Comparison of ENCODE assay signal across 8 cellular contexts in genomic region chr2:119407430-119408220, GRCh38. TPM values are rescaled to one million over a fixed set of nuclear protein-coding genes. Genes with fewer than 3 reads are reported as not detected.
A peak's percentile ranks its signal among the peaks of the same experiment; 100 is the strongest.
DNase-seq lines count a peak whose midpoint lies in the region; ATAC-seq and TF ChIP-seq lines count a peak whose summit lies in the region.

No MANE protein-coding gene starts in this region.

- no peaks in the 10 kb centered on the region for H3K9me2 ChIP-seq in neural cell (ENCODE audit: insufficient read depth, low read length)

- H3K79me2 ChIP-seq in neural cell (replicated peaks; ENCODE audit: insufficient read depth, low read length): no peaks in the 10 kb centered on the region

- no peak overlapping the region for H2AFZ ChIP-seq in neural cell (ENCODE audit: low read depth, low read length)

- H3F3A ChIP-seq in neural cell (ENCODE audit: insufficient read depth, low read length, poor library complexity, severe bottlenecking): no peaks in the 10 kb centered on the region

- H3K9me3 ChIP-seq in neural cell (ENCODE audit: low read length): no peaks in the 10 kb centered on the region

- no peak overlapping the region for H3K4me3 ChIP-seq in neural cell (ENCODE audit: low read length)

- DNase-seq in DMS153 treated with DMSO at 0.1 percent for 48 hours (lab: John Stamatoyannopoulos, UW; ENCODE audit: unreplicated experiment) (peak; percentile 55), GM20000 (ENCODE audit: low spot score) (peak; percentile 75), NCI-H1092 treated with DMSO at 0.1 percent for 48 hours (lab: John Stamatoyannopoulos, UW) (peak; percentile 35), fibroblast of peridontal ligament (ENCODE audit: extremely low read depth) (peak; percentile 76), cortex of kidney (lab: John Stamatoyannopoulos, UW) (no peak)

- H3K36me3 ChIP-seq in neural cell (ENCODE audit: insufficient read depth, low read length): no peaks in the 10 kb centered on the region

- no peaks in the 10 kb centered on the region for H4K20me1 ChIP-seq in neural cell (ENCODE audit: insufficient read depth)

- H3K27me3 ChIP-seq in neural cell (ENCODE audit: insufficient read depth, low read depth, low read length): no peaks in the 10 kb centered on the region

- no peak for TF ChIP-seq EP300 in neural cell (conservative IDR thresholded peaks at IDR 0.05; ENCODE audit: poor library complexity, severe bottlenecking)

- TF ChIP-seq CTCF in GM20000 (IDR thresholded peaks at IDR 0.05; ENCODE audit: extremely low read depth, missing control alignments) (peak; percentile 73), VCaP (conservative IDR thresholded peaks at IDR 0.05) (peak; percentile 88), neural cell (IDR thresholded peaks at IDR 0.05; ENCODE audit: poor library complexity, severe bottlenecking) (peak; percentile 86)

- peak; percentile 87 for TF ChIP-seq RAD21 in neural cell (conservative IDR thresholded peaks at IDR 0.05)

- no peak overlapping the region for H3K4me2 ChIP-seq in neural cell (ENCODE audit: low read length)

- no peak overlapping the region for H3K27ac ChIP-seq in VCaP
- H3K27ac ChIP-seq in neural cell (ENCODE audit: low read length): no peak overlapping the region

- no peak overlapping the region for H3K9ac ChIP-seq in neural cell (ENCODE audit: low read length)

- no peak for ATAC-seq in GM18517 (IDR thresholded peaks at IDR 0.05; ENCODE audit: unreplicated experiment)

TF ChIP-seq in neural cell, 6 proteins besides CTCF, POLR2A, EP300 and RAD21:
- peak; percentile 90 for TF ChIP-seq SMC3 (conservative IDR thresholded peaks at IDR 0.05; ENCODE audit: poor library complexity)
- TF ChIP-seq POLR2AphosphoS5 (IDR thresholded peaks at IDR 0.05): no peak
TF ChIP-seq in neural cell: peak in this region for 1.

RNA-seq across cellular contexts. Expression of gene TMEM37, which starts 24.0 kb away (rescaled TPM):
- polyA plus RNA-seq in neural cell: not detected in 2 replicates
- polyA minus RNA-seq in neural cell: not detected in 2 replicates

RNA-seq across cellular contexts. Expression of gene DBI, which starts 40.8 kb away (rescaled TPM):
- polyA plus RNA-seq in neural cell: 70.0 and 110 TPM in 2 replicates
- 18.7 and 27.9 TPM in 2 replicates for polyA minus RNA-seq in neural cell

RNA-seq across cellular contexts. Expression of gene C2orf76, which starts 41.0 kb away (rescaled TPM):
- 33.8 and 37.7 TPM in 2 replicates for polyA plus RNA-seq in neural cell
- polyA minus RNA-seq in neural cell: 10.7 and 14.6 TPM in 2 replicates
